13 cellular contexts compared by ENCODE assay signal in the genomic region with DNA sequence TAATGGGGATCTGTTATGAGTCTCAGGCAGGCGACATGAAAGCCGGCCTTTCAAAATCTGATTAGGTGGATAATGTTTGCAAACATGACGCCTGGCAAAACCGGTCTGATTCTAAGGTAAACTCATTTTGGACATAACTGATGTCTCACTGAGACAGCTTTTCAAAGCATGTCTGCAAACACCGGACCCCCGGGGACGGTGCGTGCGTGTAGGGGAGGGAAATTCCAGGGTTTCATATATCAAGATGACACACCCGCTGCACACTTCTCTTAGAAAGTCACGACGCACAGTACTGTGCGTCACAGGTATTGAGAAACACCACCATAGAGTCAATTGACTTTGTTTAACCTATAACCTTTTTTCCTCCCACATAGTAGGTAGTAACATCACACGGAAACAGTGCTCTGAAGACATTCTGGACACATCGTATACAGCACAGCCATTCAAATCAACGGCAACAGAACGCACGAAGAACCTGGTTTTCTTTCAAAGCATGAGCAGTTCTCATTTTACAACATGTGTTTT. TPM values are rescaled to one million over a fixed set of nuclear protein-coding genes. Genes with fewer than 3 reads are reported as not detected.
A peak's percentile ranks its signal among the peaks of the same experiment; 100 is the strongest.
DNase-seq lines count a peak whose midpoint lies in the region; ATAC-seq, FAIRE-seq and TF ChIP-seq lines count a peak whose summit lies in the region.
"Had no signal": no experiment of that assay in that cellular context is flagged by ENCODE, and none has a peak within 500 bp of the region (broad histone marks: within the 10 kb centered on the region; RNA-seq: fewer than 3 reads in every experiment).

No MANE protein-coding gene starts in this region.

- no peaks in the 10 kb centered on the region for H3K27me3 Mint-ChIP-seq in progenitor cell of endocrine pancreas

- H3K4me1 Mint-ChIP-seq in progenitor cell of endocrine pancreas (ENCODE audit: low read depth), result peaks cover 25% of the 10 kb centered on the region

- in situ Hi-C loops in astrocyte of the spinal cord (cut with HindIII; ENCODE audit: low sequenced_read_pairs), result no loop called here

- H3K9me3 ChIP-seq in A673 (ENCODE audit: low read depth, low read length, poor library complexity, severe bottlenecking), result no peaks in the 10 kb centered on the region
- H3K9me3 ChIP-seq: mucosa of descending colon had no signal

- H3K4me3 ChIP-seq in astrocyte of the spinal cord (ENCODE audit: low read depth, low read length) (no peak overlapping the region), H7 (ENCODE audit: insufficient read depth, low read depth, low read length) (no peak overlapping the region), A673 (ENCODE audit: low read depth, low read length, poor library complexity, severe bottlenecking) (no peak overlapping the region)
- H3K4me3 ChIP-seq: mucosa of descending colon had no signal

- no TSS peak for BruUV-seq in A673 (replicated peaks; lab: Mats Ljungman, UMichigan)

- peak overlapping the region; percentile 83 for H3K27ac Mint-ChIP-seq in progenitor cell of endocrine pancreas

- CTCF ChIA-PET in A673 (lab: Charles Lee), result no interaction called here

- H3K36me3 ChIP-seq in H7 (replicated peaks; ENCODE audit: control insufficient read depth, insufficient read depth, low read length) (peaks cover 9% of the 10 kb centered on the region), A673 (ENCODE audit: insufficient read depth, low read length, poor library complexity, severe bottlenecking) (peaks cover 20% of the 10 kb centered on the region)

- no peaks in the 10 kb centered on the region for H3K4me1 ChIP-seq in A673 (ENCODE audit: insufficient read depth, low read length, poor library complexity, severe bottlenecking)

- intact Hi-C loops in A673 (cut with micrococcal nuclease; ENCODE audit: unreplicated experiment), result no loop called here

- POLR2A ChIA-PET in A673 (lab: Charles Lee; ENCODE audit: low non-redundant PET), result no interaction called here

- TF ChIP-seq CTCF in astrocyte of the spinal cord (IDR thresholded peaks at IDR 0.05; ENCODE audit: low read depth, low read length) (no peak), progenitor cell of endocrine pancreas (IDR thresholded peaks at IDR 0.05; ENCODE audit: unreplicated experiment) (no peak), A673 (conservative IDR thresholded peaks at IDR 0.05; ENCODE audit: low read depth, low read length) (no peak)

- FAIRE-seq in GM12891 (lab: Jason Lieb, UNC), result no peak

- ATAC-seq in GM19455 (IDR thresholded peaks at IDR 0.05; ENCODE audit: unreplicated experiment), result peak; percentile 43
- ATAC-seq: mucosa of descending colon had no signal

- H3K27ac ChIP-seq in A673 (ENCODE audit: low read depth, low read length, poor library complexity, severe bottlenecking), result no peak overlapping the region

- DNase-seq in NCI-H1417 (lab: John Stamatoyannopoulos, UW) (peak; percentile 57 to 91 (median 80)), astrocyte of the spinal cord (ENCODE audit: low read depth, low spot score) (peak; percentile 63), progenitor cell of endocrine pancreas (ENCODE audit: low spot score, unreplicated experiment) (no peak), GM12891 (ENCODE audit: insufficient read length, low spot score) (no peak), H7 (no peak), A673 (ENCODE audit: low spot score) (no peak)
- DNase-seq: activated T-cell treated with anti-CD3 and anti-CD28 coated beads, Interleukin-2, amount 50 U/mL, for 4 hours; cortex of kidney; DMS 273 treated with DMSO at 0.1 percent for 48 hours; mucosa of descending colon; NCI-H2227 treated with DMSO at 0.1 percent for 48 hours; stimulated activated CD4-positive, alpha-beta T cell treated with anti-CD3 and anti-CD28 coated beads, Interleukin-12 subunit alpha, Interleukin-12 subunit beta, amount 100 ng/mL, for 4 hours had no signal

- H3K9me3 Mint-ChIP-seq in progenitor cell of endocrine pancreas (ENCODE audit: low read depth), result no peaks in the 10 kb centered on the region
- H3K9me3 Mint-ChIP-seq: activated T-cell treated with anti-CD3 and anti-CD28 coated beads, Interleukin-2, amount 50 U/mL, for 4 hours had no signal

- H3K36me3 Mint-ChIP-seq in progenitor cell of endocrine pancreas (ENCODE audit: insufficient read depth), result peaks cover 13% of the 10 kb centered on the region

- H3K4me3 Mint-ChIP-seq in progenitor cell of endocrine pancreas (ENCODE audit: low read depth), result no peak overlapping the region
- H3K4me3 Mint-ChIP-seq: activated T-cell treated with anti-CD3 and anti-CD28 coated beads, Interleukin-2, amount 50 U/mL, for 4 hours had no signal

- H3K27me3 ChIP-seq in H7 (ENCODE audit: control insufficient read depth, insufficient read depth, low read length) (no peaks in the 10 kb centered on the region), A673 (replicated peaks; ENCODE audit: insufficient read depth, low read depth, low read length, poor library complexity) (no peaks in the 10 kb centered on the region)

- TF ChIP-seq POLR2A in GM12891 (IDR thresholded peaks at IDR 0.05; ENCODE audit: low read depth, low read length), result no peak

TF ChIP-seq in GM12891, 5 proteins besides CTCF, POLR2A, EP300 and RAD21:
- no peak for TF ChIP-seq POU2F2 (IDR thresholded peaks at IDR 0.05; ENCODE audit: low read depth, low read length)

RNA-seq across cellular contexts. Expression of a gene that starts 43.9 kb away (rescaled TPM):
- 1.6 and 3.7 TPM in 2 replicates for total RNA-seq in progenitor cell of endocrine pancreas
- 12.6 TPM for polyA plus RNA-seq in GM12891 (2012; ENCODE audit: low read depth, missing spikeins)
- total RNA-seq in H7 (2014; rRNA removed; shearing (Covaris generic)), result 15.8 and 18.3 TPM in 2 replicates
- not detected in 2 replicates for total RNA-seq in A673 (2021)

RNA-seq across cellular contexts. Expression of a gene that starts 47.2 kb away (rescaled TPM):
- total RNA-seq in progenitor cell of endocrine pancreas, result 62.7 and 63.3 TPM in 2 replicates
- 7.1 TPM for polyA plus RNA-seq in GM12891 (2012; ENCODE audit: low read depth, missing spikeins)
- 44.1 and 84.2 TPM in 2 replicates for total RNA-seq in H7 (2014; rRNA removed; shearing (Covaris generic))
- 45.4 and 47.7 TPM in 2 replicates for total RNA-seq in A673 (2021)

Comparison
In these comparisons a context has a peak if more than half of its experiments do, and no peak if none do; other contexts are left out.
1. DNase-seq: peak in NCI-H1417 (3 of 3) and astrocyte of the spinal cord (single experiment); none in progenitor cell of endocrine pancreas (single experiment), GM12891 (single experiment), H7 (single experiment) and A673 (single experiment).